ENCODE assay signal across 28 cellular contexts in genomic region chr15:71105444-71105843, GRCh38.
"Had no signal": no experiment of that assay in that cellular context is flagged by ENCODE, and none has a peak within 500 bp of the region (broad histone marks: within the 10 kb centered on the region; RNA-seq: fewer than 3 reads in every experiment).

No MANE protein-coding gene starts in this region.

- H3K4me1 Mint-ChIP-seq: memory B cell had no signal

- H3K27me3 ChIP-seq: colonic mucosa, esophagus squamous epithelium, gastrocnemius medialis, heart right ventricle, left lung had no signal

- ATAC-seq: effector memory CD8-positive, alpha-beta T cell; esophagus mucosa; gastrocnemius medialis; heart right ventricle; left cardiac atrium; left lung; left ventricle myocardium superior had no signal

- H3K9me3 ChIP-seq: colonic mucosa, esophagus squamous epithelium, gastrocnemius medialis, heart right ventricle, left lung had no signal

- H3K4me3 ChIP-seq: colonic mucosa, esophagus squamous epithelium, gastrocnemius medialis, heart right ventricle, left lung, lung had no signal

- H3K27ac ChIP-seq: colonic mucosa, epithelial cell of prostate, esophagus squamous epithelium, gastrocnemius medialis, heart right ventricle, left lung had no signal

- H3K9me3 Mint-ChIP-seq: dendritic cell treated with granulocyte-macrophage colony-stimulating factor and Interleukin-4, amounts not matched to agents 40 ng/mL and 50 ng/mL, for 4 days; effector memory CD8-positive, alpha-beta T cell; endodermal cell had no signal

- H3K4me3 Mint-ChIP-seq: dendritic cell treated with granulocyte-macrophage colony-stimulating factor and Interleukin-4, amounts not matched to agents 40 ng/mL and 50 ng/mL, for 4 days; effector memory CD8-positive, alpha-beta T cell; endodermal cell; memory B cell had no signal

- H3K4me1 ChIP-seq: colonic mucosa, gastrocnemius medialis, heart right ventricle, left lung had no signal

- H3K27ac Mint-ChIP-seq: dendritic cell treated with granulocyte-macrophage colony-stimulating factor and Interleukin-4, amounts not matched to agents 40 ng/mL and 50 ng/mL, for 4 days; effector memory CD8-positive, alpha-beta T cell; endodermal cell; memory B cell had no signal

- DNase-seq: colonic mucosa; cortex of kidney; effector CD8-positive, alpha-beta T cell; effector memory CD8-positive, alpha-beta T cell; endodermal cell; erythroblast; esophagus squamous epithelium; foreskin fibroblast; foreskin melanocyte; gastrocnemius medialis; glutamatergic neuron; head of caudate nucleus; heart right ventricle; hippocampal formation; left cardiac atrium; left lung; left ventricle myocardium superior; mammary epithelial cell; mesendoderm; midbrain had no signal

- FAIRE-seq: endometrium, islet of Langerhans, keratinocyte had no signal
